In the genomic region with DNA sequence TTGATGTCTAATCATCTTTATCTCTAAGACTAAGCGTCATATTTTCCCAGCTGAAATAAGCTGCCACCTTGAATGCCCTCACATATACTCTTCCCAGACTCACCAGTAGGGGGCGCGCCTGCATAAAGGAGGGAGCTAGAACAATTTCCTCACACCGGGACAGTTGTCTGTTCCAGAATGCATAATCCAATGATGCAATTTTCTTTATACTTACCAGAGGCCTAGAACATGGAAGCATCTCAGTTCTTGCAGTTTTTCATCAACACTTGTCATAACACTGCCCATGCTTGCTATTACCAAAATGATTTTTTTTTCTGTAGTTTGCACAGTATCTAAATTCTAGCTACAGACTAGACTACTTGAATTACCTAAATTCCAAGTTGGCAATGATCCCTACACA, we compare ENCODE assay signal across 8 cellular contexts.
DNase-seq lines count a peak whose midpoint lies in the region; ATAC-seq, FAIRE-seq and TF ChIP-seq lines count a peak whose summit lies in the region.

No MANE protein-coding gene starts in this region.

- no peak for ATAC-seq in naive B cell (ENCODE audit: low read depth in 2 of 2)

- no peaks in the 10 kb centered on the region for H3K4me1 ChIP-seq in A673 (ENCODE audit: insufficient read depth, low read length, poor library complexity, severe bottlenecking)

- peaks cover 0 to 6% of the 10 kb centered on the region in 2 donors for H3K36me3 Mint-ChIP-seq in naive B cell

- POLR2A ChIA-PET in A673 (lab: Charles Lee; ENCODE audit: low non-redundant PET) = interaction anchor here (0.5 to 0.6 kb wide), 2 partner anchors 9 to 213 kb away, joined by 3 to 10 read pairs; no protein-coding TSS in a partner anchor

- H3K27ac Mint-ChIP-seq in naive B cell = no peak overlapping the region

- DNase-seq in A673 (ENCODE audit: low spot score) = peak; percentile 84
- no peak for DNase-seq in GM18507 (ENCODE audit: extremely low spot score, insufficient read length, low read depth)
- DNase-seq in HK-2 (ENCODE audit: unreplicated experiment) = peak; percentile 79
- peak; percentile 9 to 36 for DNase-seq in NOMO-1 (lab: John Stamatoyannopoulos, UW; ENCODE audit: unreplicated experiment in 2 of 2)
- DNase-seq in activated CD8-positive, alpha-beta memory T cell treated with anti-CD3 and anti-CD28 coated beads, Interleukin-2, amount 50 U/mL, for 24 hours (ENCODE audit: extremely low read depth) = peak; percentile 35
- DNase-seq in epithelial cell of prostate (ENCODE audit: low read depth, low spot score) = peak; percentile 29
- peak; percentile 35 for DNase-seq in naive B cell
- peak; percentile 37 to 45 for DNase-seq in stimulated activated CD8-positive, alpha-beta memory T cell treated with anti-CD3 and anti-CD28 coated beads, Interleukin-7, amount 100 ng/mL, for 48 hours (ENCODE audit: extremely low read depth in 1 of 2, low read depth in 1 of 2)

- intact Hi-C loops in A673 (cut with micrococcal nuclease; ENCODE audit: unreplicated experiment) = loop anchor here (1.0 to 10.0 kb wide), 3 partner anchors 210 to 580 kb away; no protein-coding TSS in a partner anchor

- H3K4me1 Mint-ChIP-seq in naive B cell = no peaks in the 10 kb centered on the region

- no peaks in the 10 kb centered on the region for H3K36me3 ChIP-seq in A673 (ENCODE audit: insufficient read depth, low read length, poor library complexity, severe bottlenecking)

- H3K27ac ChIP-seq in A673 (ENCODE audit: low read depth, low read length, poor library complexity, severe bottlenecking) (no peak overlapping the region), epithelial cell of prostate (no peak overlapping the region)

- H3K4me3 ChIP-seq in A673 (ENCODE audit: low read depth, low read length, poor library complexity, severe bottlenecking) = no peak overlapping the region

- BruUV-seq in A673 (replicated peaks; lab: Mats Ljungman, UMichigan) = no TSS peak

- H3K9me3 ChIP-seq in A673 (ENCODE audit: low read depth, low read length, poor library complexity, severe bottlenecking) = no peaks in the 10 kb centered on the region

- peak; percentile 93 for TF ChIP-seq CTCF in A673 (conservative IDR thresholded peaks at IDR 0.05; ENCODE audit: low read depth, low read length)

- no peaks in the 10 kb centered on the region for H3K9me3 Mint-ChIP-seq in naive B cell

- no peak overlapping the region for H3K4me3 Mint-ChIP-seq in naive B cell

- CTCF ChIA-PET in A673 (lab: Charles Lee) = interaction anchor here (1.5 to 3.3 kb wide), 2 partner anchors 210 to 290 kb away, joined by 3 to 36 read pairs; no protein-coding TSS in a partner anchor

- FAIRE-seq in GM18507 (lab: Jason Lieb, UNC) = peak; percentile 75

- H3K27me3 ChIP-seq in A673 (replicated peaks; ENCODE audit: insufficient read depth, low read depth, low read length, poor library complexity) = no peaks in the 10 kb centered on the region

- no peaks in the 10 kb centered on the region for H3K27me3 Mint-ChIP-seq in naive B cell
